ENCODE assay signal across 1 cellular context in the genomic region with DNA sequence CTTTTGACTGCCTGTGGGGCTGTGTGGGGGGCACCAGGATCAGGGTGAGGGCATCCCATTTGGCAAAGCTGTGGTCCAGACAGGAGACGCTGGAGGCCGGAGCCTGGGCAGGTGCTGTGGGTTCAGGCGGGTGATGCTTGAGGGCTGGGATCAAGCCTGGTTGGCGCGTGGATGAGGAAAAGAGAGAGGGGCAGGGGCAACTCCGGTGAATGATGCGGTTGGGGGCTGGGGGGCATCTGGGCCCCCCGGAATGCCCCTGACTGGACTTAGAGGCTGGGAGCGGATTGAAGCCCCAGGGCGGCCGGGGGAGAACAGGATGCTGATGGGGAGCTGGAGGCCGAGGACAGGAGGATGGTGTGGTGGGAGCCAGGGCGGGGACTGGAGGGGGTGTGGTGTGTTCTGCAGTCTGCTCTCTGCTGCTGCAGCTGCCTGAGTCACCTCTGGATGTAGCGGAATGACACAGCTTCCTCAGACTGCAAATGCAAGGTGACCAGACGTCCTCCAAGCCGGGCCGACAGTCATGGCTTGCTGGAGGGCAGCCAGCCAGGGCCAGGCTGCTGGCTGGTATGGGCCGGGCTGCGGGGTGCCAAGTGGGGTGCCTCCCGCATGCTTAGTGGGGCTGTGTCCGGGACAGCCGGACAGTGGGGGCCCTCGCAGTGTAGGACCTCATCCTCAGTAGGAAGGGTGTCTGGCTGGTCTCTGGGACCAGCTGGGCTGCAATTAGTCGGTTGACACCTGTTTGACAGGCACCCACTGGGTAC.
TF ChIP-seq lines count a peak whose summit lies in the region.

No MANE protein-coding gene starts in this region.

TF ChIP-seq in K562, 482 proteins besides CTCF, POLR2A, EP300 and RAD21 (continued from another document and continues in another):
- TF ChIP-seq, protein P1, sequence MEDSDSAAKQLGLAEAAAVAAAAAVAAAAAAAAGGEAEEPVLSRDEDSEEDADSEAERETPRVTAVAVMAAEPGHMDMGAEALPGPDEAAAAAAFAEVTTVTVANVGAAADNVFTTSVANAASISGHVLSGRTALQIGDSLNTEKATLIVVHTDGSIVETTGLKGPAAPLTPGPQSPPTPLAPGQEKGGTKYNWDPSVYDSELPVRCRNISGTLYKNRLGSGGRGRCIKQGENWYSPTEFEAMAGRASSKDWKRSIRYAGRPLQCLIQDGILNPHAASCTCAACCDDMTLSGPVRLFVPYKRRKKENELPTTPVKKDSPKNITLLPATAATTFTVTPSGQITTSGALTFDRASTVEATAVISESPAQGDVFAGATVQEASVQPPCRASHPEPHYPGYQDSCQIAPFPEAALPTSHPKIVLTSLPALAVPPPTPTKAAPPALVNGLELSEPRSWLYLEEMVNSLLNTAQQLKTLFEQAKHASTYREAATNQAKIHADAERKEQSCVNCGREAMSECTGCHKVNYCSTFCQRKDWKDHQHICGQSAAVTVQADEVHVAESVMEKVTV (CRISPR knock-in tag; IDR thresholded peaks at IDR 0.05): no peak
- no peak for TF ChIP-seq BMI1 (IDR thresholded peaks at IDR 0.05; ENCODE audit: low read length)
- TF ChIP-seq, protein P2, sequence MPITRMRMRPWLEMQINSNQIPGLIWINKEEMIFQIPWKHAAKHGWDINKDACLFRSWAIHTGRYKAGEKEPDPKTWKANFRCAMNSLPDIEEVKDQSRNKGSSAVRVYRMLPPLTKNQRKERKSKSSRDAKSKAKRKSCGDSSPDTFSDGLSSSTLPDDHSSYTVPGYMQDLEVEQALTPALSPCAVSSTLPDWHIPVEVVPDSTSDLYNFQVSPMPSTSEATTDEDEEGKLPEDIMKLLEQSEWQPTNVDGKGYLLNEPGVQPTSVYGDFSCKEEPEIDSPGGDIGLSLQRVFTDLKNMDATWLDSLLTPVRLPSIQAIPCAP (CRISPR knock-in tag; IDR thresholded peaks at IDR 0.05; ENCODE audit: borderline replicate concordance): no peak
- no peak for TF ChIP-seq TAL1 (IDR thresholded peaks at IDR 0.05)
- TF ChIP-seq EGR1 (conservative IDR thresholded peaks at IDR 0.05): 0 out of 2 replicates have a peak, but pooled peaks have one; percentile 4
- TF ChIP-seq BRD9 (IDR thresholded peaks at IDR 0.05; ENCODE audit: low read depth, partially characterized antibody): no peak
- TF ChIP-seq ZNF561 (CRISPR knock-in tag; conservative IDR thresholded peaks at IDR 0.05): no peak
- TF ChIP-seq ZNF583 (CRISPR knock-in tag; IDR thresholded peaks at IDR 0.05): no peak
- no peak for TF ChIP-seq SRSF1 (IDR thresholded peaks at IDR 0.05; ENCODE audit: low read depth, low read length)
- no peak for TF ChIP-seq PHF21A (IDR thresholded peaks at IDR 0.05; ENCODE audit: borderline replicate concordance, low read depth)
- no peak for TF ChIP-seq ZNF143 (CRISPR knock-in tag; IDR thresholded peaks at IDR 0.05)
- no peak for TF ChIP-seq PML (IDR thresholded peaks at IDR 0.05; ENCODE audit: low read length)
- TF ChIP-seq ZNF764 (CRISPR knock-in tag; IDR thresholded peaks at IDR 0.05; ENCODE audit: low read depth): no peak
- no peak for TF ChIP-seq ZNF197 (CRISPR knock-in tag; IDR thresholded peaks at IDR 0.05; ENCODE audit: low read depth)
- no peak for TF ChIP-seq ZBTB17 (CRISPR knock-in tag; IDR thresholded peaks at IDR 0.05)
- TF ChIP-seq FOXK2 (conservative IDR thresholded peaks at IDR 0.05 in 1 of 2, IDR thresholded peaks at IDR 0.05 in 1 of 2; ENCODE audit: low read depth in 2 of 2): 0 out of 4 replicates have a peak, but pooled peaks of 1 of the 2 experiments have one; percentile 27
- TF ChIP-seq FOXA1 (IDR thresholded peaks at IDR 0.05; ENCODE audit: borderline replicate concordance): no peak
- no peak for TF ChIP-seq SP2 (IDR thresholded peaks at IDR 0.05; ENCODE audit: extremely low read depth, low read depth, low read length, poor library complexity, severe bottlenecking)
- no peak for TF ChIP-seq WHSC1 (IDR thresholded peaks at IDR 0.05; ENCODE audit: low read length)
- no peak for TF ChIP-seq SMARCA5 (IDR thresholded peaks at IDR 0.05)
- TF ChIP-seq TCF3 (CRISPR knock-in tag; IDR thresholded peaks at IDR 0.05): no peak
- no peak for TF ChIP-seq SMARCA4 (IDR thresholded peaks at IDR 0.05)
- TF ChIP-seq RFX1 (IDR thresholded peaks at IDR 0.05): no peak
- TF ChIP-seq ZC3H4 (CRISPR knock-in tag; IDR thresholded peaks at IDR 0.05; ENCODE audit: borderline replicate concordance): no peak
- TF ChIP-seq, protein P3, sequence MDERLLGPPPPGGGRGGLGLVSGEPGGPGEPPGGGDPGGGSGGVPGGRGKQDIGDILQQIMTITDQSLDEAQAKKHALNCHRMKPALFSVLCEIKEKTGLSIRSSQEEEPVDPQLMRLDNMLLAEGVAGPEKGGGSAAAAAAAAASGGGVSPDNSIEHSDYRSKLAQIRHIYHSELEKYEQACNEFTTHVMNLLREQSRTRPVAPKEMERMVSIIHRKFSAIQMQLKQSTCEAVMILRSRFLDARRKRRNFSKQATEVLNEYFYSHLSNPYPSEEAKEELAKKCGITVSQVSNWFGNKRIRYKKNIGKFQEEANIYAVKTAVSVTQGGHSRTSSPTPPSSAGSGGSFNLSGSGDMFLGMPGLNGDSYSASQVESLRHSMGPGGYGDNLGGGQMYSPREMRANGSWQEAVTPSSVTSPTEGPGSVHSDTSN (CRISPR knock-in tag; IDR thresholded peaks at IDR 0.05; ENCODE audit: low read depth): no peak
- TF ChIP-seq, protein P3 (tag; conservative IDR thresholded peaks at IDR 0.05; ENCODE audit: low read depth): no peak
- TF ChIP-seq POLR2H (tag; IDR thresholded peaks at IDR 0.05; ENCODE audit: low read depth): no peak
- no peak for TF ChIP-seq GTF2E2 (tag; IDR thresholded peaks at IDR 0.05)
- TF ChIP-seq, protein P4, sequence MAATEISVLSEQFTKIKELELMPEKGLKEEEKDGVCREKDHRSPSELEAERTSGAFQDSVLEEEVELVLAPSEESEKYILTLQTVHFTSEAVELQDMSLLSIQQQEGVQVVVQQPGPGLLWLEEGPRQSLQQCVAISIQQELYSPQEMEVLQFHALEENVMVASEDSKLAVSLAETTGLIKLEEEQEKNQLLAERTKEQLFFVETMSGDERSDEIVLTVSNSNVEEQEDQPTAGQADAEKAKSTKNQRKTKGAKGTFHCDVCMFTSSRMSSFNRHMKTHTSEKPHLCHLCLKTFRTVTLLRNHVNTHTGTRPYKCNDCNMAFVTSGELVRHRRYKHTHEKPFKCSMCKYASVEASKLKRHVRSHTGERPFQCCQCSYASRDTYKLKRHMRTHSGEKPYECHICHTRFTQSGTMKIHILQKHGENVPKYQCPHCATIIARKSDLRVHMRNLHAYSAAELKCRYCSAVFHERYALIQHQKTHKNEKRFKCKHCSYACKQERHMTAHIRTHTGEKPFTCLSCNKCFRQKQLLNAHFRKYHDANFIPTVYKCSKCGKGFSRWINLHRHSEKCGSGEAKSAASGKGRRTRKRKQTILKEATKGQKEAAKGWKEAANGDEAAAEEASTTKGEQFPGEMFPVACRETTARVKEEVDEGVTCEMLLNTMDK (IDR thresholded peaks at IDR 0.05; ENCODE audit: borderline replicate concordance, insufficient read depth, low read depth, low read length, poor library complexity, severe bottlenecking): no peak
- no peak for TF ChIP-seq ZNF586 (CRISPR knock-in tag; conservative IDR thresholded peaks at IDR 0.05)
- TF ChIP-seq, protein P5, sequence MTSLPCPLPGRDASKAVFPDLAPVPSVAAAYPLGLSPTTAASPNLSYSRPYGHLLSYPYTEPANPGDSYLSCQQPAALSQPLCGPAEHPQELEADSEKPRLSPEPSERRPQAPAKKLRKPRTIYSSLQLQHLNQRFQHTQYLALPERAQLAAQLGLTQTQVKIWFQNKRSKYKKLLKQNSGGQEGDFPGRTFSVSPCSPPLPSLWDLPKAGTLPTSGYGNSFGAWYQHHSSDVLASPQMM (CRISPR knock-in tag; IDR thresholded peaks at IDR 0.05): no peak
- TF ChIP-seq ZNF445 (CRISPR knock-in tag; IDR thresholded peaks at IDR 0.05; ENCODE audit: low read depth): no peak
- no peak for TF ChIP-seq HDAC8 (tag; IDR thresholded peaks at IDR 0.05)
- TF ChIP-seq, protein P6, sequence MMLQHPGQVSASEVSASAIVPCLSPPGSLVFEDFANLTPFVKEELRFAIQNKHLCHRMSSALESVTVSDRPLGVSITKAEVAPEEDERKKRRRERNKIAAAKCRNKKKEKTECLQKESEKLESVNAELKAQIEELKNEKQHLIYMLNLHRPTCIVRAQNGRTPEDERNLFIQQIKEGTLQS (IDR thresholded peaks at IDR 0.05): peak; percentile 74
- TF ChIP-seq, protein P6 (CRISPR knock-in tag; conservative IDR thresholded peaks at IDR 0.05): no peak
- TF ChIP-seq ZNF444 (CRISPR knock-in tag; IDR thresholded peaks at IDR 0.05): no peak
- TF ChIP-seq RBM17 (IDR thresholded peaks at IDR 0.05; ENCODE audit: borderline replicate concordance, low read depth, low read length): no peak
- TF ChIP-seq CREM (IDR thresholded peaks at IDR 0.05; ENCODE audit: low read depth): peak; percentile 58
- no peak for TF ChIP-seq MTA2 (IDR thresholded peaks at IDR 0.05; ENCODE audit: low read depth)
- no peak for TF ChIP-seq HSF4 (CRISPR knock-in tag; IDR thresholded peaks at IDR 0.05; ENCODE audit: borderline replicate concordance)
- TF ChIP-seq, protein P7, sequence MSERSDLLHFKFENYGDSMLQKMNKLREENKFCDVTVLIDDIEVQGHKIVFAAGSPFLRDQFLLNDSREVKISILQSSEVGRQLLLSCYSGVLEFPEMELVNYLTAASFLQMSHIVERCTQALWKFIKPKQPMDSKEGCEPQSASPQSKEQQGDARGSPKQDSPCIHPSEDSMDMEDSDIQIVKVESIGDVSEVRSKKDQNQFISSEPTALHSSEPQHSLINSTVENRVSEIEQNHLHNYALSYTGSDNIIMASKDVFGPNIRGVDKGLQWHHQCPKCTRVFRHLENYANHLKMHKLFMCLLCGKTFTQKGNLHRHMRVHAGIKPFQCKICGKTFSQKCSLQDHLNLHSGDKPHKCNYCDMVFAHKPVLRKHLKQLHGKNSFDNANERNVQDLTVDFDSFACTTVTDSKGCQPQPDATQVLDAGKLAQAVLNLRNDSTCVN (CRISPR knock-in tag; IDR thresholded peaks at IDR 0.05): no peak
- TF ChIP-seq ZNF224 (CRISPR knock-in tag; IDR thresholded peaks at IDR 0.05): no peak
- TF ChIP-seq, protein P8, sequence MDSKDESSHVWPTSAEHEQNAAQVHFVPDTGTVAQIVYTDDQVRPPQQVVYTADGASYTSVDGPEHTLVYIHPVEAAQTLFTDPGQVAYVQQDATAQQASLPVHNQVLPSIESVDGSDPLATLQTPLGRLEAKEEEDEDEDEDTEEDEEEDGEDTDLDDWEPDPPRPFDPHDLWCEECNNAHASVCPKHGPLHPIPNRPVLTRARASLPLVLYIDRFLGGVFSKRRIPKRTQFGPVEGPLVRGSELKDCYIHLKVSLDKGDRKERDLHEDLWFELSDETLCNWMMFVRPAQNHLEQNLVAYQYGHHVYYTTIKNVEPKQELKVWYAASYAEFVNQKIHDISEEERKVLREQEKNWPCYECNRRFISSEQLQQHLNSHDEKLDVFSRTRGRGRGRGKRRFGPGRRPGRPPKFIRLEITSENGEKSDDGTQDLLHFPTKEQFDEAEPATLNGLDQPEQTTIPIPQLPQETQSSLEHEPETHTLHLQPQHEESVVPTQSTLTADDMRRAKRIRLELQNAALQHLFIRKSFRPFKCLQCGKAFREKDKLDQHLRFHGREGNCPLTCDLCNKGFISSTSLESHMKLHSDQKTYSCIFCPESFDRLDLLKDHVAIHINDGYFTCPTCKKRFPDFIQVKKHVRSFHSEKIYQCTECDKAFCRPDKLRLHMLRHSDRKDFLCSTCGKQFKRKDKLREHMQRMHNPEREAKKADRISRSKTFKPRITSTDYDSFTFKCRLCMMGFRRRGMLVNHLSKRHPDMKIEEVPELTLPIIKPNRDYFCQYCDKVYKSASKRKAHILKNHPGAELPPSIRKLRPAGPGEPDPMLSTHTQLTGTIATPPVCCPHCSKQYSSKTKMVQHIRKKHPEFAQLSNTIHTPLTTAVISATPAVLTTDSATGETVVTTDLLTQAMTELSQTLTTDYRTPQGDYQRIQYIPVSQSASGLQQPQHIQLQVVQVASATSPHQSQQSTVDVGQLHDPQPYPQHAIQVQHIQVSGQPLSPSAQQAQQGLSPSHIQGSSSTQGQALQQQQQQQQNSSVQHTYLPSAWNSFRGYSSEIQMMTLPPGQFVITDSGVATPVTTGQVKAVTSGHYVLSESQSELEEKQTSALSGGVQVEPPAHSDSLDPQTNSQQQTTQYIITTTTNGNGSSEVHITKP (IDR thresholded peaks at IDR 0.05; ENCODE audit: partially characterized antibody): peak; percentile 30
- no peak for TF ChIP-seq ZC3H11A (IDR thresholded peaks at IDR 0.05; ENCODE audit: low read depth, low read length)
- TF ChIP-seq ZNF507 (tag; conservative IDR thresholded peaks at IDR 0.05): no peak
- TF ChIP-seq, protein P9, sequence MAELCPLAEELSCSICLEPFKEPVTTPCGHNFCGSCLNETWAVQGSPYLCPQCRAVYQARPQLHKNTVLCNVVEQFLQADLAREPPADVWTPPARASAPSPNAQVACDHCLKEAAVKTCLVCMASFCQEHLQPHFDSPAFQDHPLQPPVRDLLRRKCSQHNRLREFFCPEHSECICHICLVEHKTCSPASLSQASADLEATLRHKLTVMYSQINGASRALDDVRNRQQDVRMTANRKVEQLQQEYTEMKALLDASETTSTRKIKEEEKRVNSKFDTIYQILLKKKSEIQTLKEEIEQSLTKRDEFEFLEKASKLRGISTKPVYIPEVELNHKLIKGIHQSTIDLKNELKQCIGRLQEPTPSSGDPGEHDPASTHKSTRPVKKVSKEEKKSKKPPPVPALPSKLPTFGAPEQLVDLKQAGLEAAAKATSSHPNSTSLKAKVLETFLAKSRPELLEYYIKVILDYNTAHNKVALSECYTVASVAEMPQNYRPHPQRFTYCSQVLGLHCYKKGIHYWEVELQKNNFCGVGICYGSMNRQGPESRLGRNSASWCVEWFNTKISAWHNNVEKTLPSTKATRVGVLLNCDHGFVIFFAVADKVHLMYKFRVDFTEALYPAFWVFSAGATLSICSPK (IDR thresholded peaks at IDR 0.05; ENCODE audit: borderline replicate concordance): no peak
- TF ChIP-seq, protein P10, sequence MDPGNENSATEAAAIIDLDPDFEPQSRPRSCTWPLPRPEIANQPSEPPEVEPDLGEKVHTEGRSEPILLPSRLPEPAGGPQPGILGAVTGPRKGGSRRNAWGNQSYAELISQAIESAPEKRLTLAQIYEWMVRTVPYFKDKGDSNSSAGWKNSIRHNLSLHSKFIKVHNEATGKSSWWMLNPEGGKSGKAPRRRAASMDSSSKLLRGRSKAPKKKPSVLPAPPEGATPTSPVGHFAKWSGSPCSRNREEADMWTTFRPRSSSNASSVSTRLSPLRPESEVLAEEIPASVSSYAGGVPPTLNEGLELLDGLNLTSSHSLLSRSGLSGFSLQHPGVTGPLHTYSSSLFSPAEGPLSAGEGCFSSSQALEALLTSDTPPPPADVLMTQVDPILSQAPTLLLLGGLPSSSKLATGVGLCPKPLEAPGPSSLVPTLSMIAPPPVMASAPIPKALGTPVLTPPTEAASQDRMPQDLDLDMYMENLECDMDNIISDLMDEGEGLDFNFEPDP (CRISPR knock-in tag; IDR thresholded peaks at IDR 0.05): no peak
- TF ChIP-seq MAFK (IDR thresholded peaks at IDR 0.05; ENCODE audit: low read length): peak; percentile 61
- no peak for TF ChIP-seq ZNF23 (CRISPR knock-in tag; IDR thresholded peaks at IDR 0.05)
